In genomic region chr19:38375098-38375493, GRCh38 we compare ENCODE assay signal across 7 cellular contexts. TPM values are rescaled to one million over a fixed set of nuclear protein-coding genes. Genes with fewer than 3 reads are reported as not detected.
DNase-seq lines count a peak whose midpoint lies in the region; ATAC-seq and TF ChIP-seq lines count a peak whose summit lies in the region.

No MANE protein-coding gene starts in this region.

- peak overlapping the region; percentile 97 to 100 (median 98) for H3K27ac ChIP-seq in gastrocnemius medialis

- no peaks in the 10 kb centered on the region for H3K27me3 ChIP-seq in gastrocnemius medialis

- H3K4me3 ChIP-seq in WI38 (ENCODE audit: low read depth, low read length) (peak overlapping the region; percentile 93), gastrocnemius medialis (peak overlapping the region; percentile 91 to 99 (median 96))

- peaks cover 16 to 25% of the 10 kb centered on the region in 2 donors for H3K4me1 ChIP-seq in gastrocnemius medialis

- intact Hi-C loops in gastrocnemius medialis (cut with DNase I; ENCODE audit: low total_unique reads): loop anchor here (5.0 to 10.0 kb wide), 3 partner anchors 457 to 1910 kb away; partner anchors contain the start of genes AKT2, ECH1 and ZFP36

- H3K27me3 Mint-ChIP-seq in glutamatergic neuron (ENCODE audit: unreplicated experiment): peaks cover 9% of the 10 kb centered on the region

- ATAC-seq in HG02759 (IDR thresholded peaks at IDR 0.05; ENCODE audit: unreplicated experiment) (peak; percentile 1), gastrocnemius medialis (peak; percentile 4 to 14), HG02678 (IDR thresholded peaks at IDR 0.05; ENCODE audit: unreplicated experiment) (no peak), GM21381 (IDR thresholded peaks at IDR 0.05; ENCODE audit: unreplicated experiment) (no peak)

- no peaks in the 10 kb centered on the region for H3K9me3 ChIP-seq in gastrocnemius medialis

- H3K9me3 Mint-ChIP-seq in glutamatergic neuron (ENCODE audit: unreplicated experiment): peaks cover 14% of the 10 kb centered on the region

- peaks cover 13% of the 10 kb centered on the region for H3K4me1 Mint-ChIP-seq in glutamatergic neuron (ENCODE audit: low read depth, unreplicated experiment)

- H3K4me3 Mint-ChIP-seq in glutamatergic neuron (ENCODE audit: unreplicated experiment): peak overlapping the region; percentile 97

- TF ChIP-seq POLR2A in gastrocnemius medialis (IDR thresholded peaks at IDR 0.05): no peak

- H3K36me3 Mint-ChIP-seq in glutamatergic neuron (ENCODE audit: unreplicated experiment): peaks cover 5% of the 10 kb centered on the region

- no peak for DNase-seq in glutamatergic neuron
- DNase-seq in gastrocnemius medialis: no peak
- DNase-seq in NCI-H1436 treated with DMSO at 0.1 percent for 48 hours (lab: John Stamatoyannopoulos, UW): no peak

- H3K27ac Mint-ChIP-seq in glutamatergic neuron (ENCODE audit: unreplicated experiment): peak overlapping the region; percentile 93

- in situ Hi-C loops in gastrocnemius medialis (cut with MboI; ENCODE audit: low sequenced_read_pairs in 4 of 4): loop anchor here in 1 of 4 donors (25.0 kb wide), 1 partner anchor 462 kb away; the partner anchor contains the start of genes ECH1 and HNRNPL

- no peak for TF ChIP-seq CTCF in WI38 (IDR thresholded peaks at IDR 0.05; ENCODE audit: low read depth, low read length)
- no peak for TF ChIP-seq CTCF in glutamatergic neuron (IDR thresholded peaks at IDR 0.05; ENCODE audit: partially characterized antibody, unreplicated experiment)
- no peak for TF ChIP-seq CTCF in gastrocnemius medialis (IDR thresholded peaks at IDR 0.05 in 4 of 5, conservative IDR thresholded peaks at IDR 0.05 in 1 of 5)

- peaks cover 0 to 33% of the 10 kb centered on the region in 2 donors for H3K36me3 ChIP-seq in gastrocnemius medialis

RNA-seq across cellular contexts. Expression of gene PSMD8, which starts 0.7 kb away (rescaled TPM):
- 156 TPM for total RNA-seq in glutamatergic neuron (ENCODE audit: unreplicated experiment)
- total RNA-seq in gastrocnemius medialis: 1,000 to 10,000 TPM in 3 of 4 donors, 100 to 1,000 TPM in 1; 819 to 1,400 (median 1,309) TPM

RNA-seq across cellular contexts. Expression of gene GGN, which starts 12.7 kb away (rescaled TPM):
- total RNA-seq in glutamatergic neuron (ENCODE audit: unreplicated experiment) (2.0 TPM), gastrocnemius medialis (under 1 TPM in 1 of 4 donors, not detected in 3; 0.13 TPM)

RNA-seq across cellular contexts. Expression of gene SPRED3, which starts 13.4 kb away (rescaled TPM):
- 8.7 TPM for total RNA-seq in glutamatergic neuron (ENCODE audit: unreplicated experiment)
- 1 to 10 TPM in 1 of 4 donors, under 1 TPM in 3; 0.05 to 2.6 (median 0.15) TPM for total RNA-seq in gastrocnemius medialis

RNA-seq across cellular contexts. Expression of gene FAM98C, which starts 27.8 kb away (rescaled TPM):
- total RNA-seq in glutamatergic neuron (ENCODE audit: unreplicated experiment) (5.8 TPM), gastrocnemius medialis (10 to 100 TPM in 1 of 4 donors, 1 to 10 TPM in 3; 1.9 to 17.4 (median 3.3) TPM)

RNA-seq across cellular contexts. Expression of gene CATSPERG, which starts 39.5 kb away (rescaled TPM):
- total RNA-seq in glutamatergic neuron (ENCODE audit: unreplicated experiment) (39.0 TPM), gastrocnemius medialis (1 to 10 TPM in 3 of 4 donors, under 1 TPM in 1; 0.72 to 4.9 (median 1.7) TPM)

Comparison
In these comparisons a context has a peak if more than half of its experiments do, and no peak if none do; other contexts are left out.
1. ATAC-seq: peak in HG02759 (single experiment) and gastrocnemius medialis (2 of 2); none in HG02678 (single experiment) and GM21381 (single experiment).